8 cellular contexts compared by ENCODE assay signal in the genomic region with DNA sequence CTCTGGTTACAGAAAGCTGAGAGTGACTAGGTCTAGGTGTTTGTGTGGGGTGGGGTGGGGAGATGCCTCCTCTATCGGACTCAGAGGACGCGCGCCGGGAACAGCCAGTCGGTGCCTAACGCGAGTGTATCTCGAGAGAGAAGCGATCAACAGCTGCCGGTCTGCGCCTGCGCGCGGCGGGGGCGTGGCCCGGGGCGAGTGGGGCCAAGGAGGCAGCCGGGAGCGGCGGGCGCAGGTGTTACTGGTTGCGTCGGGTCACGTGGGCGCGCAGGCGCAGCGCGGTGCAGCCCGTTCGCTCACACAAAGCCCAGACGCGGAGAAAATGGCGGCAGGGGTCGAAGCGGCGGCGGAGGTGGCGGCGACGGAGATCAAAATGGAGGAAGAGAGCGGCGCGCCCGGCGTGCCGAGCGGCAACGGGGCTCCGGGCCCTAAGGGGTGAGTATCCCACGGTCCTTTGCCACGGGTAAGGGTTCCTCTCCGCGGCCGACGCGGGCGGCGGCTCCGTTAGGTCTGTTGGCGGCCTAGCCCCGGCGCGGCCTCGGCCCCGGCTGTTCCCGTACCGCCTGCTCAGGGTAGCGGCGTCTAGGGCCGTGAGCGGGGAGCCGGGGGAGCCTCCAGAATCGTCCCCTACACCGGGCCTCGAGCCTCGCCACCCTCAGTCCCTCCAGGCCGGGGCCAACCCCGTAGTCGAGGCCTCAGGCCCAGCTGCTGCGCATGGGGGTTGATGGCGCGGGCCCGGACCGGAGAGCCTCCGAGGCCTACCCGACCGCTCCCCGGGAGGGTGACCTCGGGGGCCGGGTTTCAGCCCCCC. TPM values are rescaled to one million over a fixed set of nuclear protein-coding genes. Genes with fewer than 3 reads are reported as not detected.
DNase-seq lines count a peak whose midpoint lies in the region; ATAC-seq and TF ChIP-seq lines count a peak whose summit lies in the region.

A gene with protein sequence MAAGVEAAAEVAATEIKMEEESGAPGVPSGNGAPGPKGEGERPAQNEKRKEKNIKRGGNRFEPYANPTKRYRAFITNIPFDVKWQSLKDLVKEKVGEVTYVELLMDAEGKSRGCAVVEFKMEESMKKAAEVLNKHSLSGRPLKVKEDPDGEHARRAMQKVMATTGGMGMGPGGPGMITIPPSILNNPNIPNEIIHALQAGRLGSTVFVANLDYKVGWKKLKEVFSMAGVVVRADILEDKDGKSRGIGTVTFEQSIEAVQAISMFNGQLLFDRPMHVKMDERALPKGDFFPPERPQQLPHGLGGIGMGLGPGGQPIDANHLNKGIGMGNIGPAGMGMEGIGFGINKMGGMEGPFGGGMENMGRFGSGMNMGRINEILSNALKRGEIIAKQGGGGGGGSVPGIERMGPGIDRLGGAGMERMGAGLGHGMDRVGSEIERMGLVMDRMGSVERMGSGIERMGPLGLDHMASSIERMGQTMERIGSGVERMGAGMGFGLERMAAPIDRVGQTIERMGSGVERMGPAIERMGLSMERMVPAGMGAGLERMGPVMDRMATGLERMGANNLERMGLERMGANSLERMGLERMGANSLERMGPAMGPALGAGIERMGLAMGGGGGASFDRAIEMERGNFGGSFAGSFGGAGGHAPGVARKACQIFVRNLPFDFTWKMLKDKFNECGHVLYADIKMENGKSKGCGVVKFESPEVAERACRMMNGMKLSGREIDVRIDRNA (plus strand): TSS at position 299 of the 811 bp plus-strand sequence. CDS start 24 bp downstream, at position 323.

- peaks cover 46% of the 10 kb centered on the region for H4K20me1 ChIP-seq in smooth muscle cell (ENCODE audit: low read depth)

- H3K4me2 ChIP-seq in smooth muscle cell, result peak within 1 kb of the TSS; percentile 99

- TF ChIP-seq CTCF in AG04449 (IDR thresholded peaks at IDR 0.05; ENCODE audit: insufficient read depth, low read length, missing control alignments) (no peak), WTC11 (IDR thresholded peaks at IDR 0.05) (no peak), cardiac fibroblast (IDR thresholded peaks at IDR 0.05; ENCODE audit: low read depth, low read length) (no peak), smooth muscle cell (IDR thresholded peaks at IDR 0.05; ENCODE audit: borderline replicate concordance, insufficient read depth, poor library complexity, severe bottlenecking) (no peak)

- no peaks in the 10 kb centered on the region for H3K9me3 Mint-ChIP-seq in WTC11

- peaks cover 17% of the 10 kb centered on the region for H3K36me3 Mint-ChIP-seq in WTC11

- H3K4me3 Mint-ChIP-seq in WTC11, result peak within 1 kb of the TSS; percentile 84

- WGBS in smooth muscle cell (ENCODE audit: low lambda C conversion rate), result 1% methylated on average over 82 of the region's 93 CpGs

- H3K9me3 ChIP-seq in smooth muscle cell (replicated peaks; ENCODE audit: low read depth), result no peaks in the 10 kb centered on the region

- H3K4me1 Mint-ChIP-seq in WTC11, result peaks cover 52% of the 10 kb centered on the region

- H3K27ac Mint-ChIP-seq in WTC11, result peak within 1 kb of the TSS; percentile 99

- CTCF ChIA-PET in AG04449 (lab: Yijun Ruan, JAX) (interaction anchor here (0.8 to 4.0 kb wide), 7 partner anchors 11 to 135 kb away, joined by 3 to 23 read pairs (median 4); partner anchors contain the start of gene MARCHF2), WTC11 (lab: Charles Lee) (interaction anchor here (0.6 to 3.8 kb wide), 12 partner anchors 32 to 137 kb away, joined by 3 to 27 read pairs (median 4); partner anchors contain the start of gene MARCHF2)

- peak within 1 kb of the TSS; percentile 94 for H3K27ac ChIP-seq in smooth muscle cell (ENCODE audit: low read depth)

- peaks cover 5% of the 10 kb centered on the region for H3K36me3 ChIP-seq in smooth muscle cell (ENCODE audit: low read depth)

- H3K79me2 ChIP-seq in smooth muscle cell (ENCODE audit: low read depth), result peaks cover 48% of the 10 kb centered on the region

- peak within 1 kb of the TSS; percentile 90 for H2AFZ ChIP-seq in smooth muscle cell (ENCODE audit: low read depth)

- H3K4me3 ChIP-seq in AG04449 (ENCODE audit: low read depth, low read length) (peak within 1 kb of the TSS; percentile 89), cardiac fibroblast (replicated peaks in 1 of 2; ENCODE audit: low read depth in 2 of 2, low read length in 2 of 2) (peak within 1 kb of the TSS; percentile 89 to 95), smooth muscle cell (peak within 1 kb of the TSS; percentile 95)

- no peak for DNase-seq in AG04449 (ENCODE audit: low read depth, low spot score)
- DNase-seq in NCI-H2227 treated with DMSO at 0.1 percent for 48 hours (lab: John Stamatoyannopoulos, UW), result peak; percentile 96
- peak; percentile 100 for DNase-seq in WTC11 (ENCODE audit: low spot score)
- peak; percentile 98 for DNase-seq in cardiac fibroblast (ENCODE audit: low read depth in 2 of 2)
- peak; percentile 99 for DNase-seq in iPS-NIHi7 (ENCODE audit: extremely low spot score)
- peak; percentile 98 for DNase-seq in smooth muscle cell (lab: John Stamatoyannopoulos, UW; ENCODE audit: unreplicated experiment)

- ATAC-seq in GM18907 (IDR thresholded peaks at IDR 0.05; ENCODE audit: unreplicated experiment), result peak; percentile 88
- ATAC-seq in HG03159 (IDR thresholded peaks at IDR 0.05; ENCODE audit: unreplicated experiment), result peak; percentile 86
- ATAC-seq in WTC11, result peak; percentile 84

- no peaks in the 10 kb centered on the region for H3K27me3 Mint-ChIP-seq in WTC11 (ENCODE audit: low read depth)

- H3K4me1 ChIP-seq in smooth muscle cell (ENCODE audit: low read depth), result peaks cover 38% of the 10 kb centered on the region

- POLR2A ChIA-PET in AG04449 (lab: Yijun Ruan, JAX) (interaction anchor here (0.6 to 2.1 kb wide), 12 partner anchors 11 to 108 kb away, joined by 3 to 6 read pairs (median 3); no protein-coding TSS in a partner anchor), WTC11 (lab: Charles Lee) (interaction anchor here (0.8 to 1.6 kb wide), 5 partner anchors 21 to 81 kb away, joined by 3 to 8 read pairs (median 4); partner anchors contain the start of genes MARCHF2 and ZNF414)

- no peaks in the 10 kb centered on the region for H3F3A ChIP-seq in smooth muscle cell (ENCODE audit: low read depth)

- peak within 1 kb of the TSS; percentile 99 for H3K9ac ChIP-seq in smooth muscle cell (ENCODE audit: low read depth)

- no peaks in the 10 kb centered on the region for H3K27me3 ChIP-seq in smooth muscle cell (ENCODE audit: low read depth)

TF ChIP-seq in WTC11, 78 proteins besides CTCF, POLR2A, EP300 and RAD21 (continues in another document):
- TF ChIP-seq, protein P1, sequence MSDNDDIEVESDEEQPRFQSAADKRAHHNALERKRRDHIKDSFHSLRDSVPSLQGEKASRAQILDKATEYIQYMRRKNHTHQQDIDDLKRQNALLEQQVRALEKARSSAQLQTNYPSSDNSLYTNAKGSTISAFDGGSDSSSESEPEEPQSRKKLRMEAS (CRISPR knock-in tag; IDR thresholded peaks at IDR 0.05), result peak; percentile 91
- no peak for TF ChIP-seq CBFB (CRISPR knock-in tag; IDR thresholded peaks at IDR 0.05; ENCODE audit: low read depth)
- TF ChIP-seq TEAD1 (CRISPR knock-in tag; IDR thresholded peaks at IDR 0.05), result no peak
- no peak for TF ChIP-seq ZNF138 (CRISPR knock-in tag; conservative IDR thresholded peaks at IDR 0.05)
- TF ChIP-seq, protein P2, sequence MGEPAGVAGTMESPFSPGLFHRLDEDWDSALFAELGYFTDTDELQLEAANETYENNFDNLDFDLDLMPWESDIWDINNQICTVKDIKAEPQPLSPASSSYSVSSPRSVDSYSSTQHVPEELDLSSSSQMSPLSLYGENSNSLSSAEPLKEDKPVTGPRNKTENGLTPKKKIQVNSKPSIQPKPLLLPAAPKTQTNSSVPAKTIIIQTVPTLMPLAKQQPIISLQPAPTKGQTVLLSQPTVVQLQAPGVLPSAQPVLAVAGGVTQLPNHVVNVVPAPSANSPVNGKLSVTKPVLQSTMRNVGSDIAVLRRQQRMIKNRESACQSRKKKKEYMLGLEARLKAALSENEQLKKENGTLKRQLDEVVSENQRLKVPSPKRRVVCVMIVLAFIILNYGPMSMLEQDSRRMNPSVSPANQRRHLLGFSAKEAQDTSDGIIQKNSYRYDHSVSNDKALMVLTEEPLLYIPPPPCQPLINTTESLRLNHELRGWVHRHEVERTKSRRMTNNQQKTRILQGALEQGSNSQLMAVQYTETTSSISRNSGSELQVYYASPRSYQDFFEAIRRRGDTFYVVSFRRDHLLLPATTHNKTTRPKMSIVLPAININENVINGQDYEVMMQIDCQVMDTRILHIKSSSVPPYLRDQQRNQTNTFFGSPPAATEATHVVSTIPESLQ (CRISPR knock-in tag; IDR thresholded peaks at IDR 0.05), result no peak
- TF ChIP-seq ATF1 (CRISPR knock-in tag; IDR thresholded peaks at IDR 0.05), result no peak
- TF ChIP-seq JUN (CRISPR knock-in tag; IDR thresholded peaks at IDR 0.05), result no peak
- no peak for TF ChIP-seq HMGA2 (CRISPR knock-in tag; IDR thresholded peaks at IDR 0.05)
- TF ChIP-seq ZNF425 (CRISPR knock-in tag; conservative IDR thresholded peaks at IDR 0.05), result no peak

RNA-seq across cellular contexts. Expression of the gene that starts here (rescaled TPM):
- 309 to 416 TPM (median 343 TPM) in 3 replicates for total RNA-seq in WTC11 (2021)
- total RNA-seq in smooth muscle cell, result 44.3 and 54.9 TPM in 2 replicates
- 143 and 156 TPM in 2 replicates for polyA plus RNA-seq in smooth muscle cell
